Comparison of ENCODE assay signal across 25 cellular contexts in the genomic region with DNA sequence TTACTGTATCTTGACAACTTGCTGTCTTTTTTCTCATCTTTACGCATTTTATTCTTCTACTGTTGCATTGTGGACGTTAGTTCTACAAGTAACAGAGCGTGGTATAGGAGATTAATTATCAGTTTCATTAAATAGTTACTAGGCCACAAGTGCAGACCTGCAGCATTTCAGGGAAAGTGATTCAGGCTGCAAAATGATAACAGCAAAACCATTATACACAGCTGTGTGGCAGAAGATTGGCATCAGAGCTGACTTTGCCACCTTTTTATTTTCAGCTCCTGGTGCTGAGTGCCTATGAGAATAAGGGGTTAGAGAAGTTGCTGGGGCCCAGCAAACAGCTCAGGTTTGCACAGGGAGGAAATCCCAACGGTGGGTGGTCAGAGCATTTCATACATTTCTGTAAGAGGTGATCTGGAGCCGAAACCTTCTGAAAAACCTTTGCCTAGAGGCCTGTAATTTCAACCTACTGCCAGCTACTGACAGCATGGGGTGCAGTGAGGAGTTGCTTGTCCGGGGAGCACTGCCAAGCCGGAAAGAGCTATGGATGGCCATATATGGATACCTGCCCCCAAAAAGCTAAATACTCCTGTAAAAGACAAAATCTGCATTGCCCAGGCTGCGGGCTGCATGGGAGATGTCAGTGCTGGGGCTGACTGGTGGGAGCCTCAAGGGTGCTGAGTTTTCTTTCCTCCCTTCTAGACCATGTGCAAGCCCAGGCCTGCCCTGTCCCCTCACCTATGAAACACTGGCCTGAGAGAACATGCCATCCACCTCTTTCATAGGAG. TPM values are rescaled to one million over a fixed set of nuclear protein-coding genes. Genes with fewer than 3 reads are reported as not detected.
DNase-seq lines count a peak whose midpoint lies in the region; ATAC-seq, FAIRE-seq and TF ChIP-seq lines count a peak whose summit lies in the region.
"Had no signal": no experiment of that assay in that cellular context is flagged by ENCODE, and none has a peak within 500 bp of the region (broad histone marks: within the 10 kb centered on the region; RNA-seq: fewer than 3 reads in every experiment).

No MANE protein-coding gene starts in this region.

- peak overlapping the region; percentile 78 for H2AFZ ChIP-seq in keratinocyte (ENCODE audit: control insufficient read depth, low read length)
- H2AFZ ChIP-seq in Karpas-422 (ENCODE audit: low read length): no peak overlapping the region

- H3K9me3 ChIP-seq in keratinocyte (ENCODE audit: control insufficient read depth, low read depth, low read length) (no peaks in the 10 kb centered on the region), Karpas-422 (ENCODE audit: low read length) (no peaks in the 10 kb centered on the region)
- H3K9me3 ChIP-seq: Peyer's patch had no signal

- peak; percentile 94 for FAIRE-seq in keratinocyte (lab: Jason Lieb, UNC)
- FAIRE-seq: endothelial cell of umbilical vein, frontal cortex, small intestine, urothelium cell line had no signal

- no peaks in the 10 kb centered on the region for H3K9me2 ChIP-seq in Karpas-422 (replicated peaks; ENCODE audit: insufficient read depth, low read length)

- H3K4me3 Mint-ChIP-seq in WTC11: no peak overlapping the region
- no peak overlapping the region for H3K4me3 Mint-ChIP-seq in stimulated activated naive B cell treated with anti-CD40 and anti-IgM and Interleukin-4, amounts not matched to agents 10 μg/mL and 1 μg/mL and 100 μg/mL, for 72 hours
- H3K4me3 Mint-ChIP-seq: activated CD4-positive, alpha-beta memory T cell treated with anti-CD3 and anti-CD28 coated beads for 36 hours; natural killer cell treated with Interleukin-12 subunit alpha and Interleukin-12 subunit beta and Interleukin-15 and Interleukin-18, amount 100 ng/mL, for 72 hours had no signal

- no peak overlapping the region for H3K27ac Mint-ChIP-seq in WTC11
- H3K27ac Mint-ChIP-seq in stimulated activated naive B cell treated with anti-CD40 and anti-IgM and Interleukin-4, amounts not matched to agents 10 μg/mL and 1 μg/mL and 100 μg/mL, for 72 hours: peak overlapping the region; percentile 11
- H3K27ac Mint-ChIP-seq: activated CD4-positive, alpha-beta memory T cell treated with anti-CD3 and anti-CD28 coated beads for 36 hours; natural killer cell treated with Interleukin-12 subunit alpha and Interleukin-12 subunit beta and Interleukin-15 and Interleukin-18, amount 100 ng/mL, for 72 hours had no signal

- no peaks in the 10 kb centered on the region for H3K36me3 Mint-ChIP-seq in WTC11
- no peaks in the 10 kb centered on the region for H3K36me3 Mint-ChIP-seq in stimulated activated naive B cell treated with anti-CD40 and anti-IgM and Interleukin-4, amounts not matched to agents 10 μg/mL and 1 μg/mL and 100 μg/mL, for 72 hours
- H3K36me3 Mint-ChIP-seq: activated CD4-positive, alpha-beta memory T cell treated with anti-CD3 and anti-CD28 coated beads for 36 hours had no signal

- H3K4me3 ChIP-seq in keratinocyte (ENCODE audit: control insufficient read depth in 2 of 3, extremely low read depth in 1 of 3, insufficient read depth in 2 of 3, low read depth in 1 of 3, low read length in 3 of 3) (peak overlapping the region in 2 of 3 experiments; percentile 59 to 67), Karpas-422 (ENCODE audit: low read length) (no peak overlapping the region)
- H3K4me3 ChIP-seq: cardiac muscle cell, Peyer's patch had no signal

- H3K9me1 ChIP-seq in keratinocyte (ENCODE audit: control insufficient read depth, extremely low read depth, insufficient read depth, low read length): peaks cover 3% of the 10 kb centered on the region

- ATAC-seq in WTC11: no peak
- no peak for ATAC-seq in stimulated activated naive B cell treated with anti-CD40 and anti-IgM and Interleukin-4, amounts not matched to agents 10 μg/mL and 1 μg/mL and 100 μg/mL, for 72 hours (replicated peaks)
- ATAC-seq: natural killer cell treated with Interleukin-12 subunit alpha and Interleukin-12 subunit beta and Interleukin-15 and Interleukin-18, amount 100 ng/mL, for 72 hours had no signal

- H3K4me1 ChIP-seq in keratinocyte (ENCODE audit: control insufficient read depth, extremely low read depth, insufficient read depth, low read length) (peaks cover 61% of the 10 kb centered on the region), Karpas-422 (ENCODE audit: low read length) (no peaks in the 10 kb centered on the region)

- no peaks in the 10 kb centered on the region for H3K9me3 Mint-ChIP-seq in WTC11
- H3K9me3 Mint-ChIP-seq in stimulated activated naive B cell treated with anti-CD40 and anti-IgM and Interleukin-4, amounts not matched to agents 10 μg/mL and 1 μg/mL and 100 μg/mL, for 72 hours: no peaks in the 10 kb centered on the region
- H3K9me3 Mint-ChIP-seq: activated CD4-positive, alpha-beta memory T cell treated with anti-CD3 and anti-CD28 coated beads for 36 hours; natural killer cell treated with Interleukin-12 subunit alpha and Interleukin-12 subunit beta and Interleukin-15 and Interleukin-18, amount 100 ng/mL, for 72 hours had no signal

- H3K79me2 ChIP-seq in keratinocyte (ENCODE audit: control insufficient read depth, insufficient read depth, low read length) (peaks cover 9% of the 10 kb centered on the region), Karpas-422 (ENCODE audit: low read length) (no peaks in the 10 kb centered on the region)

- no peaks in the 10 kb centered on the region for H3K27me3 ChIP-seq in keratinocyte (ENCODE audit: control insufficient read depth, extremely low read depth, insufficient read depth, low read length)
- no peaks in the 10 kb centered on the region for H3K27me3 ChIP-seq in Karpas-422 (ENCODE audit: low read length)
- H3K27me3 ChIP-seq: Peyer's patch had no signal

- H3K9ac ChIP-seq in keratinocyte (ENCODE audit: control insufficient read depth, extremely low read depth, insufficient read depth, low read length) (peak overlapping the region; percentile 73), Karpas-422 (ENCODE audit: low read length) (no peak overlapping the region)

- CTCF ChIA-PET in WTC11 (lab: Charles Lee): interaction anchor here (1.1 to 1.3 kb wide), 3 partner anchors 10 to 123 kb away, joined by 3 to 6 read pairs (median 5); no protein-coding TSS in a partner anchor

- POLR2A ChIA-PET in WTC11 (lab: Charles Lee): no interaction called here

- peaks cover 52% of the 10 kb centered on the region for H3K4me1 Mint-ChIP-seq in WTC11
- peaks cover 14 to 21% of the 10 kb centered on the region in 2 donors for H3K4me1 Mint-ChIP-seq in stimulated activated naive B cell treated with anti-CD40 and anti-IgM and Interleukin-4, amounts not matched to agents 10 μg/mL and 1 μg/mL and 100 μg/mL, for 72 hours

- dilution Hi-C loops in keratinocyte (cut with MboI; ENCODE audit: extremely low pct_ligation_motif_present, low sequenced_read_pairs): no loop called here

- peaks cover 43% of the 10 kb centered on the region for H3K27me3 Mint-ChIP-seq in WTC11 (ENCODE audit: low read depth)
- peaks cover 41 to 45% of the 10 kb centered on the region in 2 donors for H3K27me3 Mint-ChIP-seq in stimulated activated naive B cell treated with anti-CD40 and anti-IgM and Interleukin-4, amounts not matched to agents 10 μg/mL and 1 μg/mL and 100 μg/mL, for 72 hours

- H3K36me3 ChIP-seq in keratinocyte (ENCODE audit: control insufficient read depth in 2 of 2, extremely low read depth in 1 of 2, insufficient read depth in 2 of 2, low read length in 2 of 2) (no peaks in the 10 kb centered on the region), Karpas-422 (ENCODE audit: insufficient read depth, low read length) (no peaks in the 10 kb centered on the region)
- H3K36me3 ChIP-seq: cardiac muscle cell, Peyer's patch had no signal

- H4K20me1 ChIP-seq in keratinocyte (ENCODE audit: control insufficient read depth, extremely low read depth, insufficient read depth, low read length) (no peaks in the 10 kb centered on the region), Karpas-422 (ENCODE audit: insufficient read depth, low read depth, low read length) (no peaks in the 10 kb centered on the region)

- peak overlapping the region; percentile 97 for H3K4me2 ChIP-seq in keratinocyte (ENCODE audit: control insufficient read depth, extremely low read depth, insufficient read depth, low read depth, low read length)
- no peak overlapping the region for H3K4me2 ChIP-seq in Karpas-422 (ENCODE audit: low read depth, low read length, poor library complexity, severe bottlenecking)

- DNase-seq in NCI-H2107 treated with DMSO at 0.1 percent for 48 hours (lab: John Stamatoyannopoulos, UW; ENCODE audit: unreplicated experiment): peak; percentile 69
- DNase-seq in NCI-H2107 (lab: John Stamatoyannopoulos, UW): no peak
- no peak for DNase-seq in WTC11 (ENCODE audit: low spot score)
- peak; percentile 72 for DNase-seq in keratinocyte (ENCODE audit: low read depth, low spot score)
- no peak for DNase-seq in stimulated activated naive B cell treated with anti-CD40 and anti-IgM and Interleukin-4, amounts not matched to agents 10 μg/mL and 1 μg/mL and 100 μg/mL, for 72 hours
- DNase-seq in NCI-H1048 (lab: John Stamatoyannopoulos, UW): no peak
- no peak for DNase-seq in Karpas-422
- DNase-seq in NCI-H446 treated with DMSO at 0.1 percent for 48 hours (lab: John Stamatoyannopoulos, UW): no peak
- DNase-seq: 8988T; activated CD4-positive, alpha-beta memory T cell treated with anti-CD3 and anti-CD28 coated beads for 36 hours; activated gamma-delta T cell; amniotic stem cell; dermis blood vessel endothelial cell; mesendoderm; NCI-H1436 treated with DMSO at 0.1 percent for 48 hours; NCI-H226; Peyer's patch; stimulated activated CD4-positive, alpha-beta T cell treated with anti-CD3 and anti-CD28 coated beads, Interleukin-2, amount 100 ng/mL, for 48 hours had no signal

- TF ChIP-seq CTCF in WTC11 (IDR thresholded peaks at IDR 0.05) (no peak), keratinocyte (optimal IDR thresholded peaks at IDR 0.05 in 1 of 3, IDR thresholded peaks at IDR 0.05 in 1 of 3, conservative IDR thresholded peaks at IDR 0.05 in 1 of 3; ENCODE audit: extremely low read depth in 1 of 3, insufficient read depth in 2 of 3, low read length in 3 of 3) (no peak)

- H3K27ac ChIP-seq in keratinocyte (ENCODE audit: control insufficient read depth, insufficient read depth, low read length): peak overlapping the region; percentile 91
- no peak overlapping the region for H3K27ac ChIP-seq in Karpas-422 (ENCODE audit: low read length)
- H3K27ac ChIP-seq: cardiac muscle cell had no signal

TF ChIP-seq in WTC11, 78 proteins besides CTCF, POLR2A, EP300 and RAD21 (continues in another document):
- no peak for TF ChIP-seq GRHL2 (CRISPR knock-in tag; IDR thresholded peaks at IDR 0.05; ENCODE audit: insufficient replicate concordance, severe bottlenecking)

RNA-seq across cellular contexts. Expression of gene CCBE1, which starts 2.7 kb away (rescaled TPM):
- total RNA-seq in WTC11 (2021): 8.0 to 9.7 TPM (median 9.7 TPM) in 3 replicates
- 12.9 to 26.6 TPM (median 20.1 TPM) in 3 replicates for polyA plus RNA-seq in keratinocyte
- polyA plus RNA-seq in keratinocyte (2011; ENCODE audit: low read depth): 0.74 TPM
- 6.8 and 9.6 TPM in 2 replicates for polyA plus RNA-seq in keratinocyte (2011; cell fraction: cytosol; rRNA removed)
- 14.8 and 15.8 TPM in 2 replicates for polyA plus RNA-seq in keratinocyte (2011; cell fraction: nucleus; rRNA removed)
- polyA plus RNA-seq in keratinocyte (2012; ENCODE audit: low replicate concordance): 2.0 and 22.9 TPM in 2 replicates
- 16.6 to 28.4 TPM (median 25.3 TPM) in 3 replicates for polyA minus RNA-seq in keratinocyte
- 4.8 TPM for polyA minus RNA-seq in keratinocyte (2011; cell fraction: cytosol; rRNA and poly(A)+ RNA removed)
- 5.8 and 21.3 TPM in 2 replicates for polyA minus RNA-seq in keratinocyte (2011; cell fraction: nucleus; rRNA and poly(A)+ RNA removed)
- total RNA-seq in Karpas-422 (2014; rRNA removed; shearing (Covaris generic); ENCODE audit: low replicate concordance): not detected in 2 replicates
- total RNA-seq: endothelial cell of umbilical vein; natural killer cell treated with Interleukin-12 subunit alpha and Interleukin-12 subunit beta and Interleukin-15 and Interleukin-18, amount 100 ng/mL, for 72 hours; T-helper 2 cell treated with Interferon-gamma antibody and Interleukin-4, amounts not matched to agents 100 ng/mL and 5 ng/mL, for 36 hours had no signal

Comparison
In these comparisons a context has a peak if more than half of its experiments do, and no peak if none do; other contexts are left out.
1. DNase-seq: peak in NCI-H2107 treated with DMSO at 0.1 percent for 48 hours (single experiment) and keratinocyte (single experiment); none in NCI-H2107 (single experiment), WTC11 (single experiment), stimulated activated naive B cell treated with anti-CD40 and anti-IgM and Interleukin-4, amounts not matched to agents 10 μg/mL and 1 μg/mL and 100 μg/mL, for 72 hours (single experiment), NCI-H1048 (single experiment), Karpas-422 (single experiment) and NCI-H446 treated with DMSO at 0.1 percent for 48 hours (single experiment).